In genomic region chr2:109171444-109172334, GRCh38 we compare ENCODE assay signal across 11 cellular contexts. TPM values are rescaled to one million over a fixed set of nuclear protein-coding genes. Genes with fewer than 3 reads are reported as not detected.
DNase-seq lines count a peak whose midpoint lies in the region; ATAC-seq and TF ChIP-seq lines count a peak whose summit lies in the region.
"Had no signal": no experiment of that assay in that cellular context is flagged by ENCODE, and none has a peak within 500 bp of the region (broad histone marks: within the 10 kb centered on the region; RNA-seq: fewer than 3 reads in every experiment).

No MANE protein-coding gene starts in this region.

- H3K4me3 Mint-ChIP-seq in activated T-helper 17 cell treated with anti-CD3 and anti-CD28 coated beads, Interleukin-2, amount 50 U/mL, for 72 hours = no peak overlapping the region
- H3K4me3 Mint-ChIP-seq: activated CD4-positive, alpha-beta T cell treated with anti-CD3 and anti-CD28 coated beads for 36 hours; CD4-positive, CD25-positive, alpha-beta regulatory T cell had no signal

- H3K36me3 Mint-ChIP-seq in activated T-helper 17 cell treated with anti-CD3 and anti-CD28 coated beads, Interleukin-2, amount 50 U/mL, for 72 hours (ENCODE audit: low read depth) = no peaks in the 10 kb centered on the region
- H3K36me3 Mint-ChIP-seq: CD4-positive, CD25-positive, alpha-beta regulatory T cell had no signal

- H3K27ac ChIP-seq in Panc1 (ENCODE audit: low read length) (peak overlapping the region; percentile 32; the same call in 1 of the 2 replicates), epithelial cell of prostate (peak overlapping the region; percentile 38), mucosa of rectum (ENCODE audit: low read depth in 2 of 2, low read length in 2 of 2) (peak overlapping the region; percentile 70 to 74)

- H3K27me3 ChIP-seq in Panc1 (ENCODE audit: control insufficient read depth, insufficient read depth, low read length) (no peaks in the 10 kb centered on the region), mucosa of rectum (ENCODE audit: control insufficient read depth in 2 of 2, insufficient read depth in 2 of 2, low read length in 2 of 2) (no peaks in the 10 kb centered on the region)

- CTCF ChIA-PET in AG04449 (lab: Yijun Ruan, JAX) = interaction anchor here (1.0 to 2.5 kb wide), 5 partner anchors 22 to 339 kb away, joined by 3 to 15 read pairs (median 3); no protein-coding TSS in a partner anchor
- CTCF ChIA-PET in Panc1 (lab: Charles Lee) = no interaction called here

- no TSS peak for BruUV-seq in Panc1 (replicated peaks; lab: Mats Ljungman, UMichigan)

- TF ChIP-seq CTCF in AG04449 (IDR thresholded peaks at IDR 0.05; ENCODE audit: insufficient read depth, low read length, missing control alignments) = peak; percentile 50
- no peak for TF ChIP-seq CTCF in Panc1 (IDR thresholded peaks at IDR 0.05)

- H3K36me3 ChIP-seq in Panc1 (ENCODE audit: control insufficient read depth, insufficient read depth, low read length) (no peaks in the 10 kb centered on the region), mucosa of rectum (ENCODE audit: control insufficient read depth in 2 of 2, insufficient read depth in 2 of 2, low read length in 2 of 2) (no peaks in the 10 kb centered on the region)

- H3K27ac Mint-ChIP-seq in activated T-helper 17 cell treated with anti-CD3 and anti-CD28 coated beads, Interleukin-2, amount 50 U/mL, for 72 hours = no peak overlapping the region
- H3K27ac Mint-ChIP-seq: activated CD4-positive, alpha-beta T cell treated with anti-CD3 and anti-CD28 coated beads for 36 hours had no signal

- intact Hi-C loops in Panc1 (cut with micrococcal nuclease; ENCODE audit: unreplicated experiment) = no loop called here

- peaks cover 10% of the 10 kb centered on the region for H3K4me1 ChIP-seq in Panc1 (ENCODE audit: control insufficient read depth, insufficient read depth, low read length)
- H3K4me1 ChIP-seq in mucosa of rectum (ENCODE audit: control insufficient read depth in 2 of 2, insufficient read depth in 2 of 2, low read length in 2 of 2) = peaks cover 5 to 18% of the 10 kb centered on the region in 2 donors

- H3K9ac ChIP-seq in mucosa of rectum (ENCODE audit: low read depth in 1 of 2, low read length in 2 of 2) = peak overlapping the region; percentile 10 to 15

- no peaks in the 10 kb centered on the region for H3K4me1 Mint-ChIP-seq in activated T-helper 17 cell treated with anti-CD3 and anti-CD28 coated beads, Interleukin-2, amount 50 U/mL, for 72 hours

- H3K9me3 ChIP-seq in Panc1 (ENCODE audit: control insufficient read depth, insufficient read depth, low read depth, low read length) (0 out of 2 replicates have a peak, but pooled peaks cover 3% of the 10 kb centered on the region), mucosa of rectum (ENCODE audit: control insufficient read depth in 2 of 2, low read length in 2 of 2) (no peaks in the 10 kb centered on the region)

- no peaks in the 10 kb centered on the region for H3K9me3 Mint-ChIP-seq in activated T-helper 17 cell treated with anti-CD3 and anti-CD28 coated beads, Interleukin-2, amount 50 U/mL, for 72 hours

- peak; percentile 94 for DNase-seq in AG04449 (ENCODE audit: low read depth, low spot score)
- DNase-seq in Panc1 (ENCODE audit: low read depth, low spot score) = no peak
- no peak for DNase-seq in epithelial cell of prostate (ENCODE audit: low read depth, low spot score)
- DNase-seq in HK-2 (ENCODE audit: unreplicated experiment) = no peak
- DNase-seq in NAMALWA (ENCODE audit: low spot score) = no peak
- DNase-seq: activated CD4-positive, alpha-beta T cell treated with anti-CD3 and anti-CD28 coated beads for 36 hours; CD4-positive, CD25-positive, alpha-beta regulatory T cell; hypothalamus had no signal

- H3K4me3 ChIP-seq in AG04449 (ENCODE audit: low read depth, low read length) (peak overlapping the region; percentile 37), Panc1 (ENCODE audit: low read depth in 2 of 2, low read length in 2 of 2) (peak overlapping the region in 1 of 2 experiments; percentile 27; a peak in 2 of 4 replicates), mucosa of rectum (ENCODE audit: low read length in 2 of 2) (peak overlapping the region in 1 of 2 donors; percentile 10)

- in situ Hi-C loops in Panc1 (cut with HindIII; ENCODE audit: low pct_unique_long_range_greater_than_20kb, low sequenced_read_pairs) = no loop called here

- H3K27me3 Mint-ChIP-seq in activated T-helper 17 cell treated with anti-CD3 and anti-CD28 coated beads, Interleukin-2, amount 50 U/mL, for 72 hours = peaks cover 8% of the 10 kb centered on the region
- H3K27me3 Mint-ChIP-seq: activated CD4-positive, alpha-beta T cell treated with anti-CD3 and anti-CD28 coated beads for 36 hours had no signal

- POLR2A ChIA-PET in AG04449 (lab: Yijun Ruan, JAX) (interaction anchor here (0.6 to 1.9 kb wide), 3 partner anchors 9 to 160 kb away, joined by 3 to 8 read pairs (median 3); no protein-coding TSS in a partner anchor), Panc1 (lab: Charles Lee) (no interaction called here)

- peak; percentile 90 for ATAC-seq in Panc1
- ATAC-seq in activated T-helper 17 cell treated with anti-CD3 and anti-CD28 coated beads, Interleukin-2, amount 50 U/mL, for 72 hours (replicated peaks) = no peak
- no peak for ATAC-seq in GM21360 (IDR thresholded peaks at IDR 0.05; ENCODE audit: unreplicated experiment)
- ATAC-seq: activated CD4-positive, alpha-beta T cell treated with anti-CD3 and anti-CD28 coated beads for 36 hours had no signal

RNA-seq across cellular contexts. Expression of gene SH3RF3, which starts 42.7 kb away (rescaled TPM):
- total RNA-seq in Panc1 (2021; ENCODE audit: unreplicated experiment) = 4.9 TPM
- 5.4 TPM for polyA plus RNA-seq in Panc1 (2012; ENCODE audit: insufficient read length)
- under 1 TPM in 1 of 2 donors, not detected in 1; 0.05 TPM for total RNA-seq in activated T-helper 17 cell treated with anti-CD3 and anti-CD28 coated beads, Interleukin-2, amount 50 U/mL, for 72 hours
